In the genomic region with DNA sequence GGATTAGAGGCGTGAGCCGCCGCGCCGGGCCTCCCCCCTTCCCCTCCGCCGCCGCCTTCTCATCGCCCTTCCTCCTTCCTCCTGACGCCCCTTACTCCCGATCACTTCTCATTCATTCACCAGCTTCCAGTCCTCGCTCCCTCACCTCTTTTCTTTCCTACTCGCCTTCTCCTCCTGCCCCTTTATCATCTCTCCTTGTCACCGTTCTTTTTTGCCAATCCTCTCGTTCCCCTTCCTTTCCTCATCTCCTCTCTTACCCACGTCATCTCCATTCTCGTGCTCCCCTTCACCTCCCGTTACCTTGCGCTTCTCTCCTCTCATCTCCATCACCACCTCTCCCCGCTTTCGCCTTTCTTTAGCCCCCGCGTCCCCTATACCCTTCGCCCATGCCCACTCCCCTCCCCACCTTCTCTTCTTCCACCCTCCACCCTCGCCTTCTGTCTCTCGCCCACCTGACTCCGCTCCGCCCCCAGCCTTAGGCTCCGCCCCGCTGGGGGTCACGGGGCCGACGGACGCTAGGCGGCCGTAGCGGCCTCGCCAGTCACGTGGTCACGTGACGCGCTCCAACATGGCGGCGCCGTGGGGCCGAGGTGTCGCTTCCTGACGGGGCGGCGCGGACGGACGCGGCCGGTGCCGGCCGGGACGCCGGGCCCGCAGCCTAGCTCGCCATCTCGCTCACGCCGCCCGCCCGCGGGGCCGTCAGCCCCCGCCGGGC, we compare ENCODE assay signal across 1 cellular context.
TF ChIP-seq lines count a peak whose summit lies in the region.

A gene (plus strand): TSS at position 544 of the 715 bp plus-strand sequence. CDS start 179 bp downstream, outside the sequence.

TF ChIP-seq in HepG2, 621 proteins besides CTCF, POLR2A, EP300 and RAD21 (continued from another document and continues in another):
- TF ChIP-seq, protein P1, sequence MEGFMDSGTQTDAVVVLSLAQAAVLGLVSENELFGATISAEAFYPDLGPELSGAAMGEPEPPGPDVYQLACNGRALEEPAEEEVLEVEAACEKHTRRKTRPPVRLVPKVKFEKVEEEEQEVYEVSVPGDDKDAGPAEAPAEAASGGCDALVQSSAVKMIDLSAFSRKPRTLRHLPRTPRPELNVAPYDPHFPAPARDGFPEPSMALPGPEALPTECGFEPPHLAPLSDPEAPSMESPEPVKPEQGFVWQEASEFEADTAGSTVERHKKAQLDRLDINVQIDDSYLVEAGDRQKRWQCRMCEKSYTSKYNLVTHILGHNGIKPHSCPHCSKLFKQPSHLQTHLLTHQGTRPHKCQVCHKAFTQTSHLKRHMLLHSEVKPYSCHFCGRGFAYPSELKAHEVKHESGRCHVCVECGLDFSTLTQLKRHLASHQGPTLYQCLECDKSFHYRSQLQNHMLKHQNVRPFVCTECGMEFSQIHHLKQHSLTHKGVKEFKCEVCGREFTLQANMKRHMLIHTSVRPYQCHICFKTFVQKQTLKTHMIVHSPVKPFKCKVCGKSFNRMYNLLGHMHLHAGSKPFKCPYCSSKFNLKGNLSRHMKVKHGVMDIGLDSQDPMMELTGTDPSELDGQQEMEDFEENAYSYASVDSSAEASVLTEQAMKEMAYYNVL (CRISPR knock-in tag; IDR thresholded peaks at IDR 0.05; ENCODE audit: borderline replicate concordance): peak; percentile 90
- TF ChIP-seq ZNF282 (IDR thresholded peaks at IDR 0.05; ENCODE audit: partially characterized antibody) (peak; percentile 98), HNRNPL (IDR thresholded peaks at IDR 0.05; ENCODE audit: low read depth, low read length) (no peak), CREM (IDR thresholded peaks at IDR 0.05) (no peak), CREM (CRISPR knock-in tag; IDR thresholded peaks at IDR 0.05) (peak; percentile 67; the same call in 1 of the 2 replicates), ARNT2 (CRISPR knock-in tag; IDR thresholded peaks at IDR 0.05; ENCODE audit: low read depth) (peak; percentile 96; the same call in 1 of the 2 replicates), HOXA7 (CRISPR knock-in tag; IDR thresholded peaks at IDR 0.05) (no peak; the same call in 1 of the 2 replicates), SMAD1 (CRISPR knock-in tag; IDR thresholded peaks at IDR 0.05; ENCODE audit: borderline replicate concordance, low read depth) (peak; percentile 64; the same call in 1 of the 2 replicates), WIZ (CRISPR knock-in tag; IDR thresholded peaks at IDR 0.05) (peak; percentile 61; the same call in 1 of the 2 replicates), SETDB1 (CRISPR knock-in tag; IDR thresholded peaks at IDR 0.05; ENCODE audit: borderline replicate concordance) (no peak), RBAK (CRISPR knock-in tag; IDR thresholded peaks at IDR 0.05) (no peak), ZNF234 (CRISPR knock-in tag; conservative IDR thresholded peaks at IDR 0.05) (no peak), NKX3-1 (CRISPR knock-in tag; IDR thresholded peaks at IDR 0.05) (peak; percentile 66; the same call in 1 of the 2 replicates), ZNF577 (CRISPR knock-in tag; IDR thresholded peaks at IDR 0.05; ENCODE audit: borderline replicate concordance, low read depth) (no peak), ZNF207 (IDR thresholded peaks at IDR 0.05; ENCODE audit: borderline replicate concordance) (peak; percentile 98; the same call in 1 of the 2 replicates), PRPF4 (IDR thresholded peaks at IDR 0.05; ENCODE audit: low read depth, low read length, poor library complexity, severe bottlenecking) (no peak), NFKBIZ (CRISPR knock-in tag; IDR thresholded peaks at IDR 0.05) (no peak), PCBP1 (IDR thresholded peaks at IDR 0.05; ENCODE audit: borderline replicate concordance, low read depth, low read length) (peak; percentile 93), ZNF550 (CRISPR knock-in tag; IDR thresholded peaks at IDR 0.05; ENCODE audit: borderline replicate concordance) (no peak), ZNF232 (CRISPR knock-in tag; IDR thresholded peaks at IDR 0.05; ENCODE audit: borderline replicate concordance) (no peak), TOE1 (CRISPR knock-in tag; IDR thresholded peaks at IDR 0.05) (no peak), KDM6A (CRISPR knock-in tag; IDR thresholded peaks at IDR 0.05; ENCODE audit: low read depth) (no peak), MLLT10 (CRISPR knock-in tag; IDR thresholded peaks at IDR 0.05) (no peak), SP2 (CRISPR knock-in tag; IDR thresholded peaks at IDR 0.05) (peak; percentile 42; the same call in 1 of the 2 replicates), ZNF251 (CRISPR knock-in tag; IDR thresholded peaks at IDR 0.05) (no peak), GZF1 (CRISPR knock-in tag; IDR thresholded peaks at IDR 0.05) (no peak), XBP1 (CRISPR knock-in tag; IDR thresholded peaks at IDR 0.05) (no peak), MAFK (conservative IDR thresholded peaks at IDR 0.05 in 1 of 2, IDR thresholded peaks at IDR 0.05 in 1 of 2; ENCODE audit: low read length in 2 of 2) (no peak)
- TF ChIP-seq, protein P2, sequence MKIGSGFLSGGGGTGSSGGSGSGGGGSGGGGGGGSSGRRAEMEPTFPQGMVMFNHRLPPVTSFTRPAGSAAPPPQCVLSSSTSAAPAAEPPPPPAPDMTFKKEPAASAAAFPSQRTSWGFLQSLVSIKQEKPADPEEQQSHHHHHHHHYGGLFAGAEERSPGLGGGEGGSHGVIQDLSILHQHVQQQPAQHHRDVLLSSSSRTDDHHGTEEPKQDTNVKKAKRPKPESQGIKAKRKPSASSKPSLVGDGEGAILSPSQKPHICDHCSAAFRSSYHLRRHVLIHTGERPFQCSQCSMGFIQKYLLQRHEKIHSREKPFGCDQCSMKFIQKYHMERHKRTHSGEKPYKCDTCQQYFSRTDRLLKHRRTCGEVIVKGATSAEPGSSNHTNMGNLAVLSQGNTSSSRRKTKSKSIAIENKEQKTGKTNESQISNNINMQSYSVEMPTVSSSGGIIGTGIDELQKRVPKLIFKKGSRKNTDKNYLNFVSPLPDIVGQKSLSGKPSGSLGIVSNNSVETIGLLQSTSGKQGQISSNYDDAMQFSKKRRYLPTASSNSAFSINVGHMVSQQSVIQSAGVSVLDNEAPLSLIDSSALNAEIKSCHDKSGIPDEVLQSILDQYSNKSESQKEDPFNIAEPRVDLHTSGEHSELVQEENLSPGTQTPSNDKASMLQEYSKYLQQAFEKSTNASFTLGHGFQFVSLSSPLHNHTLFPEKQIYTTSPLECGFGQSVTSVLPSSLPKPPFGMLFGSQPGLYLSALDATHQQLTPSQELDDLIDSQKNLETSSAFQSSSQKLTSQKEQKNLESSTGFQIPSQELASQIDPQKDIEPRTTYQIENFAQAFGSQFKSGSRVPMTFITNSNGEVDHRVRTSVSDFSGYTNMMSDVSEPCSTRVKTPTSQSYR (CRISPR knock-in tag; IDR thresholded peaks at IDR 0.05; ENCODE audit: borderline replicate concordance): no peak; the same call in 1 of the 2 replicates
- TF ChIP-seq, protein P3, sequence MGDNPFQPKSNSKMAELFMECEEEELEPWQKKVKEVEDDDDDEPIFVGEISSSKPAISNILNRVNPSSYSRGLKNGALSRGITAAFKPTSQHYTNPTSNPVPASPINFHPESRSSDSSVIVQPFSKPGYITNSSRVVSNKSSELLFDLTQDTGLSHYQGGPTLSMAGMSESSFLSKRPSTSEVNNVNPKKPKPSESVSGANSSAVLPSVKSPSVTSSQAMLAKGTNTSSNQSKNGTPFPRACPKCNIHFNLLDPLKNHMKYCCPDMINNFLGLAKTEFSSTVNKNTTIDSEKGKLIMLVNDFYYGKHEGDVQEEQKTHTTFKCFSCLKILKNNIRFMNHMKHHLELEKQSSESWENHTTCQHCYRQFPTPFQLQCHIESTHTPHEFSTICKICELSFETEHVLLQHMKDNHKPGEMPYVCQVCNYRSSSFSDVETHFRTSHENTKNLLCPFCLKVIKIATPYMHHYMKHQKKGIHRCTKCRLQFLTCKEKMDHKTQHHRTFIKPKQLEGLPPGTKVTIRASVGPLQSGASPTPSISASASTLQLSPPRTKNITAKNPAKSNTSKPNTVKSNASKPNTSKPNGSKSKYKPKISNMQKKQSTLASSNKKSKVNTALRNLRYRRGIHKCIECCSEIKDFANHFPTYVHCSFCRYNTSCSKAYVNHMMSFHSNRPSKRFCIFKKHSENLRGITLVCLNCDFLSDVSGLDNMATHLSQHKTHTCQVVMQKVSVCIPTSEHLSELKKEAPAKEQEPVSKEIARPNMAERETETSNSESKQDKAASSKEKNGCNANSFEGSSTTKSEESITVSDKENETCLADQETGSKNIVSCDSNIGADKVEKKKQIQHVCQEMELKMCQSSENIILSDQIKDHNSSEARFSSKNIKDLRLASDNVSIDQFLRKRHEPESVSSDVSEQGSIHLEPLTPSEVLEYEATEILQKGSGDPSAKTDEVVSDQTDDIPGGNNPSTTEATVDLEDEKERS (CRISPR knock-in tag; IDR thresholded peaks at IDR 0.05): no peak
- TF ChIP-seq, protein P4, sequence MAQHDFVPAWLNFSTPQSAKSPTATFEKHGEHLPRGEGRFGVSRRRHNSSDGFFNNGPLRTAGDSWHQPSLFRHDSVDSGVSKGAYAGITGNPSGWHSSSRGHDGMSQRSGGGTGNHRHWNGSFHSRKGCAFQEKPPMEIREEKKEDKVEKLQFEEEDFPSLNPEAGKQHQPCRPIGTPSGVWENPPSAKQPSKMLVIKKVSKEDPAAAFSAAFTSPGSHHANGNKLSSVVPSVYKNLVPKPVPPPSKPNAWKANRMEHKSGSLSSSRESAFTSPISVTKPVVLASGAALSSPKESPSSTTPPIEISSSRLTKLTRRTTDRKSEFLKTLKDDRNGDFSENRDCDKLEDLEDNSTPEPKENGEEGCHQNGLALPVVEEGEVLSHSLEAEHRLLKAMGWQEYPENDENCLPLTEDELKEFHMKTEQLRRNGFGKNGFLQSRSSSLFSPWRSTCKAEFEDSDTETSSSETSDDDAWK (CRISPR knock-in tag; IDR thresholded peaks at IDR 0.05): no peak
- TF ChIP-seq, protein P5, sequence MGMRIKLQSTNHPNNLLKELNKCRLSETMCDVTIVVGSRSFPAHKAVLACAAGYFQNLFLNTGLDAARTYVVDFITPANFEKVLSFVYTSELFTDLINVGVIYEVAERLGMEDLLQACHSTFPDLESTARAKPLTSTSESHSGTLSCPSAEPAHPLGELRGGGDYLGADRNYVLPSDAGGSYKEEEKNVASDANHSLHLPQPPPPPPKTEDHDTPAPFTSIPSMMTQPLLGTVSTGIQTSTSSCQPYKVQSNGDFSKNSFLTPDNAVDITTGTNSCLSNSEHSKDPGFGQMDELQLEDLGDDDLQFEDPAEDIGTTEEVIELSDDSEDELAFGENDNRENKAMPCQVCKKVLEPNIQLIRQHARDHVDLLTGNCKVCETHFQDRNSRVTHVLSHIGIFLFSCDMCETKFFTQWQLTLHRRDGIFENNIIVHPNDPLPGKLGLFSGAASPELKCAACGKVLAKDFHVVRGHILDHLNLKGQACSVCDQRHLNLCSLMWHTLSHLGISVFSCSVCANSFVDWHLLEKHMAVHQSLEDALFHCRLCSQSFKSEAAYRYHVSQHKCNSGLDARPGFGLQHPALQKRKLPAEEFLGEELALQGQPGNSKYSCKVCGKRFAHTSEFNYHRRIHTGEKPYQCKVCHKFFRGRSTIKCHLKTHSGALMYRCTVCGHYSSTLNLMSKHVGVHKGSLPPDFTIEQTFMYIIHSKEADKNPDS (CRISPR knock-in tag; IDR thresholded peaks at IDR 0.05): peak; percentile 64; the same call in 1 of the 2 replicates
- TF ChIP-seq, protein P6, sequence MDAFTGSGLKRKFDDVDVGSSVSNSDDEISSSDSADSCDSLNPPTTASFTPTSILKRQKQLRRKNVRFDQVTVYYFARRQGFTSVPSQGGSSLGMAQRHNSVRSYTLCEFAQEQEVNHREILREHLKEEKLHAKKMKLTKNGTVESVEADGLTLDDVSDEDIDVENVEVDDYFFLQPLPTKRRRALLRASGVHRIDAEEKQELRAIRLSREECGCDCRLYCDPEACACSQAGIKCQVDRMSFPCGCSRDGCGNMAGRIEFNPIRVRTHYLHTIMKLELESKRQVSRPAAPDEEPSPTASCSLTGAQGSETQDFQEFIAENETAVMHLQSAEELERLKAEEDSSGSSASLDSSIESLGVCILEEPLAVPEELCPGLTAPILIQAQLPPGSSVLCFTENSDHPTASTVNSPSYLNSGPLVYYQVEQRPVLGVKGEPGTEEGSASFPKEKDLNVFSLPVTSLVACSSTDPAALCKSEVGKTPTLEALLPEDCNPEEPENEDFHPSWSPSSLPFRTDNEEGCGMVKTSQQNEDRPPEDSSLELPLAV (CRISPR knock-in tag; conservative IDR thresholded peaks at IDR 0.05; ENCODE audit: low read depth): 0 out of 2 replicates have a peak, but pooled peaks have one; percentile 89
- TF ChIP-seq, protein P7, sequence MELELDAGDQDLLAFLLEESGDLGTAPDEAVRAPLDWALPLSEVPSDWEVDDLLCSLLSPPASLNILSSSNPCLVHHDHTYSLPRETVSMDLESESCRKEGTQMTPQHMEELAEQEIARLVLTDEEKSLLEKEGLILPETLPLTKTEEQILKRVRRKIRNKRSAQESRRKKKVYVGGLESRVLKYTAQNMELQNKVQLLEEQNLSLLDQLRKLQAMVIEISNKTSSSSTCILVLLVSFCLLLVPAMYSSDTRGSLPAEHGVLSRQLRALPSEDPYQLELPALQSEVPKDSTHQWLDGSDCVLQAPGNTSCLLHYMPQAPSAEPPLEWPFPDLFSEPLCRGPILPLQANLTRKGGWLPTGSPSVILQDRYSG (CRISPR knock-in tag; IDR thresholded peaks at IDR 0.05): peak; percentile 92; the same call in 1 of the 2 replicates
- TF ChIP-seq, protein P8, sequence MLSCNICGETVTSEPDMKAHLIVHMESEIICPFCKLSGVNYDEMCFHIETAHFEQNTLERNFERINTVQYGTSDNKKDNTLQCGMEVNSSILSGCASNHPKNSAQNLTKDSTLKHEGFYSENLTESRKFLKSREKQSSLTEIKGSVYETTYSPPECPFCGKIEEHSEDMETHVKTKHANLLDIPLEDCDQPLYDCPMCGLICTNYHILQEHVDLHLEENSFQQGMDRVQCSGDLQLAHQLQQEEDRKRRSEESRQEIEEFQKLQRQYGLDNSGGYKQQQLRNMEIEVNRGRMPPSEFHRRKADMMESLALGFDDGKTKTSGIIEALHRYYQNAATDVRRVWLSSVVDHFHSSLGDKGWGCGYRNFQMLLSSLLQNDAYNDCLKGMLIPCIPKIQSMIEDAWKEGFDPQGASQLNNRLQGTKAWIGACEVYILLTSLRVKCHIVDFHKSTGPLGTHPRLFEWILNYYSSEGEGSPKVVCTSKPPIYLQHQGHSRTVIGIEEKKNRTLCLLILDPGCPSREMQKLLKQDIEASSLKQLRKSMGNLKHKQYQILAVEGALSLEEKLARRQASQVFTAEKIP (CRISPR knock-in tag; IDR thresholded peaks at IDR 0.05; ENCODE audit: borderline replicate concordance): no peak
